In the genomic region with DNA sequence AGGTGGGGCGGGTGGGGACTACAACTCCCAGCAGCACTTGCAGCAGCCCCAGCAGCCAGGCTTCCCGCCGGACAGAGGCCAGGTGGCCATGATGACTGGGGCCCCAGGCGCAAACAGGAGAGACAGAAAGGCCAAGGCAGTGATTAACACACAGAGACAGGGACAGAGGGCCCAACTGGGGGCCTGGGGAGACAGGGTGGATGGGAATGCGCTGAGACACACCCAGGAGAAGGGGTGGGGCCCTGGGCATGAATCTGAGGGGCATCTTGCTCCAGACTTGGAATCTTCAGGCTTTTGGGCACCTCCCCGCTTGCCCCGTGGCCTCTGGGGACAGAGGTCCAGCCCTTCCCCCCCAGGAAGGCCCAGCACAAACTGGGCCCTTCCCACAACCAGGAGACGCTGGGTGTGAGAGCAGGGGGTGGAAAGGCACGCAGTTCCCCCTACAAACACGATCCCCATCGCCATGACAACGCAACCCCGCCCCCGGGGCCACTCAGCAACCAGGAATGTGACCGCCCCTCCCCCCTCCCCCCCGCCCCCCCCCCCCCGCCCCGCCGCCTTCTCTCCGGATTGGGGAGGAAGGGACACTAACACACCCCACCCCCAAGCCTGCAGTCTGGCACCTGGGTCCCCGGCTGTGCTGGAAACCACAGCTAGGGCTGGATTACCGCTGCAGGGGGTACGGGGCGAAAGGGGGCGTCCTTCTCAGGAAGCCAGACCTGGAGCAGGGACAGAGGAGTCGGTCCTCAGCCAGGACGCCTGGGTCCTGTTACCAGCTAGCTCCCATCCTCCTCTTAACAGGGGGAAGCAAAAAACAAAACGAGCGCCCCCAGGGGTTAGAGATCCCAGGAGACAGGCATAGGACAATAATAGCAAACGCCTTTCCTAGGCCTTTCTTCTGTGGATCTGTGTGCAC, we compare ENCODE assay signal across 1 cellular context.
TF ChIP-seq lines count a peak whose summit lies in the region.

No MANE protein-coding gene starts in this region.

TF ChIP-seq in HepG2, 621 proteins besides CTCF, POLR2A, EP300 and RAD21 (continued from another document and continues in another):
- TF ChIP-seq, protein P1, sequence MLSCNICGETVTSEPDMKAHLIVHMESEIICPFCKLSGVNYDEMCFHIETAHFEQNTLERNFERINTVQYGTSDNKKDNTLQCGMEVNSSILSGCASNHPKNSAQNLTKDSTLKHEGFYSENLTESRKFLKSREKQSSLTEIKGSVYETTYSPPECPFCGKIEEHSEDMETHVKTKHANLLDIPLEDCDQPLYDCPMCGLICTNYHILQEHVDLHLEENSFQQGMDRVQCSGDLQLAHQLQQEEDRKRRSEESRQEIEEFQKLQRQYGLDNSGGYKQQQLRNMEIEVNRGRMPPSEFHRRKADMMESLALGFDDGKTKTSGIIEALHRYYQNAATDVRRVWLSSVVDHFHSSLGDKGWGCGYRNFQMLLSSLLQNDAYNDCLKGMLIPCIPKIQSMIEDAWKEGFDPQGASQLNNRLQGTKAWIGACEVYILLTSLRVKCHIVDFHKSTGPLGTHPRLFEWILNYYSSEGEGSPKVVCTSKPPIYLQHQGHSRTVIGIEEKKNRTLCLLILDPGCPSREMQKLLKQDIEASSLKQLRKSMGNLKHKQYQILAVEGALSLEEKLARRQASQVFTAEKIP (CRISPR knock-in tag; IDR thresholded peaks at IDR 0.05; ENCODE audit: borderline replicate concordance): no peak
- TF ChIP-seq NCOA1 (CRISPR knock-in tag; IDR thresholded peaks at IDR 0.05): no peak
- TF ChIP-seq, protein P2, sequence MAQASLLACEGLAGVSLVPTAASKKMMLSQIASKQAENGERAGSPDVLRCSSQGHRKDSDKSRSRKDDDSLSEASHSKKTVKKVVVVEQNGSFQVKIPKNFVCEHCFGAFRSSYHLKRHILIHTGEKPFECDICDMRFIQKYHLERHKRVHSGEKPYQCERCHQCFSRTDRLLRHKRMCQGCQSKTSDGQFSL (CRISPR knock-in tag; IDR thresholded peaks at IDR 0.05): peak; percentile 19; the same call in 1 of the 2 replicates
- TF ChIP-seq ZFAT (CRISPR knock-in tag; conservative IDR thresholded peaks at IDR 0.05): no peak
- 0 out of 2 replicates have a peak, but pooled peaks have one; percentile 45 for TF ChIP-seq ZNF772 (CRISPR knock-in tag; IDR thresholded peaks at IDR 0.05)
- TF ChIP-seq, protein P3, sequence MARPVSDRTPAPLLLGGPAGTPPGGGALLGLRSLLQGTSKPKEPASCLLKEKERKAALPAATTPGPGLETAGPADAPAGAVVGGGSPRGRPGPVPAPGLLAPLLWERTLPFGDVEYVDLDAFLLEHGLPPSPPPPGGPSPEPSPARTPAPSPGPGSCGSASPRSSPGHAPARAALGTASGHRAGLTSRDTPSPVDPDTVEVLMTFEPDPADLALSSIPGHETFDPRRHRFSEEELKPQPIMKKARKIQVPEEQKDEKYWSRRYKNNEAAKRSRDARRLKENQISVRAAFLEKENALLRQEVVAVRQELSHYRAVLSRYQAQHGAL (CRISPR knock-in tag; IDR thresholded peaks at IDR 0.05; ENCODE audit: not compliant biosample characterization): no peak
- peak; percentile 91 for TF ChIP-seq ZFY (CRISPR knock-in tag; IDR thresholded peaks at IDR 0.05)
- TF ChIP-seq, protein P4, sequence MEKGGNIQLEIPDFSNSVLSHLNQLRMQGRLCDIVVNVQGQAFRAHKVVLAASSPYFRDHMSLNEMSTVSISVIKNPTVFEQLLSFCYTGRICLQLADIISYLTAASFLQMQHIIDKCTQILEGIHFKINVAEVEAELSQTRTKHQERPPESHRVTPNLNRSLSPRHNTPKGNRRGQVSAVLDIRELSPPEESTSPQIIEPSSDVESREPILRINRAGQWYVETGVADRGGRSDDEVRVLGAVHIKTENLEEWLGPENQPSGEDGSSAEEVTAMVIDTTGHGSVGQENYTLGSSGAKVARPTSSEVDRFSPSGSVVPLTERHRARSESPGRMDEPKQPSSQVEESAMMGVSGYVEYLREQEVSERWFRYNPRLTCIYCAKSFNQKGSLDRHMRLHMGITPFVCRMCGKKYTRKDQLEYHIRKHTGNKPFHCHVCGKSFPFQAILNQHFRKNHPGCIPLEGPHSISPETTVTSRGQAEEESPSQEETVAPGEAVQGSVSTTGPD (CRISPR knock-in tag; IDR thresholded peaks at IDR 0.05): no peak
- no peak for TF ChIP-seq ERF (CRISPR knock-in tag; IDR thresholded peaks at IDR 0.05)
- TF ChIP-seq, protein P5, sequence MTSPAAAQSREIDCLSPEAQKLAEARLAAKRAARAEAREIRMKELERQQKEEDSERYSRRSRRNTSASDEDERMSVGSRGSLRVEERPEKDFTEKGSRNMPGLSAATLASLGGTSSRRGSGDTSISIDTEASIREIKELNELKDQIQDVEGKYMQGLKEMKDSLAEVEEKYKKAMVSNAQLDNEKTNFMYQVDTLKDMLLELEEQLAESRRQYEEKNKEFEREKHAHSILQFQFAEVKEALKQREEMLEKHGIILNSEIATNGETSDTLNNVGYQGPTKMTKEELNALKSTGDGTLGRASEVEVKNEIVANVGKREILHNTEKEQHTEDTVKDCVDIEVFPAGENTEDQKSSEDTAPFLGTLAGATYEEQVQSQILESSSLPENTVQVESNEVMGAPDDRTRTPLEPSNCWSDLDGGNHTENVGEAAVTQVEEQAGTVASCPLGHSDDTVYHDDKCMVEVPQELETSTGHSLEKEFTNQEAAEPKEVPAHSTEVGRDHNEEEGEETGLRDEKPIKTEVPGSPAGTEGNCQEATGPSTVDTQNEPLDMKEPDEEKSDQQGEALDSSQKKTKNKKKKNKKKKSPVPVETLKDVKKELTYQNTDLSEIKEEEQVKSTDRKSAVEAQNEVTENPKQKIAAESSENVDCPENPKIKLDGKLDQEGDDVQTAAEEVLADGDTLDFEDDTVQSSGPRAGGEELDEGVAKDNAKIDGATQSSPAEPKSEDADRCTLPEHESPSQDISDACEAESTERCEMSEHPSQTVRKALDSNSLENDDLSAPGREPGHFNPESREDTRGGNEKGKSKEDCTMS (CRISPR knock-in tag; conservative IDR thresholded peaks at IDR 0.05): no peak
- TF ChIP-seq ZNF510 (CRISPR knock-in tag; IDR thresholded peaks at IDR 0.05; ENCODE audit: low read depth): no peak
- no peak for TF ChIP-seq MLLT10 (CRISPR knock-in tag; IDR thresholded peaks at IDR 0.05)
- TF ChIP-seq ZNF253 (CRISPR knock-in tag; IDR thresholded peaks at IDR 0.05; ENCODE audit: borderline replicate concordance): no peak
- TF ChIP-seq SRF (IDR thresholded peaks at IDR 0.05; ENCODE audit: low read depth, low read length): no peak
- no peak for TF ChIP-seq TRIM24 (CRISPR knock-in tag; IDR thresholded peaks at IDR 0.05)
- no peak for TF ChIP-seq MEIS1 (CRISPR knock-in tag; IDR thresholded peaks at IDR 0.05; ENCODE audit: borderline replicate concordance)
- TF ChIP-seq HNF4G (IDR thresholded peaks at IDR 0.05; ENCODE audit: borderline replicate concordance, low read depth, low read length): peak; percentile 49; the same call in 1 of the 2 replicates
- TF ChIP-seq HNF4G (CRISPR knock-in tag; IDR thresholded peaks at IDR 0.05; ENCODE audit: borderline replicate concordance, low read depth): no peak
- no peak for TF ChIP-seq CENPT (CRISPR knock-in tag; IDR thresholded peaks at IDR 0.05; ENCODE audit: low read depth)
- TF ChIP-seq, protein P6, sequence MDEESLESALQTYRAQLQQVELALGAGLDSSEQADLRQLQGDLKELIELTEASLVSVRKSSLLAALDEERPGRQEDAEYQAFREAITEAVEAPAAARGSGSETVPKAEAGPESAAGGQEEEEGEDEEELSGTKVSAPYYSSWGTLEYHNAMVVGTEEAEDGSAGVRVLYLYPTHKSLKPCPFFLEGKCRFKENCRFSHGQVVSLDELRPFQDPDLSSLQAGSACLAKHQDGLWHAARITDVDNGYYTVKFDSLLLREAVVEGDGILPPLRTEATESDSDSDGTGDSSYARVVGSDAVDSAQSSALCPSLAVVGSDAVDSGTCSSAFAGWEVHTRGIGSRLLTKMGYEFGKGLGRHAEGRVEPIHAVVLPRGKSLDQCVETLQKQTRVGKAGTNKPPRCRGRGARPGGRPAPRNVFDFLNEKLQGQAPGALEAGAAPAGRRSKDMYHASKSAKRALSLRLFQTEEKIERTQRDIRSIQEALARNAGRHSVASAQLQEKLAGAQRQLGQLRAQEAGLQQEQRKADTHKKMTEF (CRISPR knock-in tag; IDR thresholded peaks at IDR 0.05): peak; percentile 54
- no peak for TF ChIP-seq HNRNPLL (IDR thresholded peaks at IDR 0.05; ENCODE audit: low read depth, low read length, poor library complexity, severe bottlenecking)
- peak; percentile 83; the same call in 1 of the 2 replicates for TF ChIP-seq U2AF2 (IDR thresholded peaks at IDR 0.05; ENCODE audit: low read depth, low read length)
- TF ChIP-seq ZNF660 (CRISPR knock-in tag; IDR thresholded peaks at IDR 0.05; ENCODE audit: borderline replicate concordance, low read depth): no peak
- TF ChIP-seq SMAD9 (CRISPR knock-in tag; IDR thresholded peaks at IDR 0.05): no peak
- TF ChIP-seq, protein P7, sequence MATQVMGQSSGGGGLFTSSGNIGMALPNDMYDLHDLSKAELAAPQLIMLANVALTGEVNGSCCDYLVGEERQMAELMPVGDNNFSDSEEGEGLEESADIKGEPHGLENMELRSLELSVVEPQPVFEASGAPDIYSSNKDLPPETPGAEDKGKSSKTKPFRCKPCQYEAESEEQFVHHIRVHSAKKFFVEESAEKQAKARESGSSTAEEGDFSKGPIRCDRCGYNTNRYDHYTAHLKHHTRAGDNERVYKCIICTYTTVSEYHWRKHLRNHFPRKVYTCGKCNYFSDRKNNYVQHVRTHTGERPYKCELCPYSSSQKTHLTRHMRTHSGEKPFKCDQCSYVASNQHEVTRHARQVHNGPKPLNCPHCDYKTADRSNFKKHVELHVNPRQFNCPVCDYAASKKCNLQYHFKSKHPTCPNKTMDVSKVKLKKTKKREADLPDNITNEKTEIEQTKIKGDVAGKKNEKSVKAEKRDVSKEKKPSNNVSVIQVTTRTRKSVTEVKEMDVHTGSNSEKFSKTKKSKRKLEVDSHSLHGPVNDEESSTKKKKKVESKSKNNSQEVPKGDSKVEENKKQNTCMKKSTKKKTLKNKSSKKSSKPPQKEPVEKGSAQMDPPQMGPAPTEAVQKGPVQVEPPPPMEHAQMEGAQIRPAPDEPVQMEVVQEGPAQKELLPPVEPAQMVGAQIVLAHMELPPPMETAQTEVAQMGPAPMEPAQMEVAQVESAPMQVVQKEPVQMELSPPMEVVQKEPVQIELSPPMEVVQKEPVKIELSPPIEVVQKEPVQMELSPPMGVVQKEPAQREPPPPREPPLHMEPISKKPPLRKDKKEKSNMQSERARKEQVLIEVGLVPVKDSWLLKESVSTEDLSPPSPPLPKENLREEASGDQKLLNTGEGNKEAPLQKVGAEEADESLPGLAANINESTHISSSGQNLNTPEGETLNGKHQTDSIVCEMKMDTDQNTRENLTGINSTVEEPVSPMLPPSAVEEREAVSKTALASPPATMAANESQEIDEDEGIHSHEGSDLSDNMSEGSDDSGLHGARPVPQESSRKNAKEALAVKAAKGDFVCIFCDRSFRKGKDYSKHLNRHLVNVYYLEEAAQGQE (IDR thresholded peaks at IDR 0.05; ENCODE audit: borderline replicate concordance in 1 of 2, low read depth in 1 of 2, low read length in 2 of 2): no peak
- TF ChIP-seq ZNF460 (CRISPR knock-in tag; IDR thresholded peaks at IDR 0.05; ENCODE audit: borderline replicate concordance): no peak
- no peak for TF ChIP-seq ZNF572 (CRISPR knock-in tag; IDR thresholded peaks at IDR 0.05)
- TF ChIP-seq, protein P8, sequence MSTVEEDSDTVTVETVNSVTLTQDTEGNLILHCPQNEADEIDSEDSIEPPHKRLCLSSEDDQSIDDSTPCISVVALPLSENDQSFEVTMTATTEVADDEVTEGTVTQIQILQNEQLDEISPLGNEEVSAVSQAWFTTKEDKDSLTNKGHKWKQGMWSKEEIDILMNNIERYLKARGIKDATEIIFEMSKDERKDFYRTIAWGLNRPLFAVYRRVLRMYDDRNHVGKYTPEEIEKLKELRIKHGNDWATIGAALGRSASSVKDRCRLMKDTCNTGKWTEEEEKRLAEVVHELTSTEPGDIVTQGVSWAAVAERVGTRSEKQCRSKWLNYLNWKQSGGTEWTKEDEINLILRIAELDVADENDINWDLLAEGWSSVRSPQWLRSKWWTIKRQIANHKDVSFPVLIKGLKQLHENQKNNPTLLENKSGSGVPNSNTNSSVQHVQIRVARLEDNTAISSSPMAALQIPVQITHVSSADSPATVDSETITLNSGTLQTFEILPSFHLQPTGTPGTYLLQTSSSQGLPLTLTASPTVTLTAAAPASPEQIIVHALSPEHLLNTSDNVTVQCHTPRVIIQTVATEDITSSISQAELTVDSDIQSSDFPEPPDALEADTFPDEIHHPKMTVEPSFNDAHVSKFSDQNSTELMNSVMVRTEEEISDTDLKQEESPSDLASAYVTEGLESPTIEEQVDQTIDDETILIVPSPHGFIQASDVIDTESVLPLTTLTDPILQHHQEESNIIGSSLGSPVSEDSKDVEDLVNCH (CRISPR knock-in tag; IDR thresholded peaks at IDR 0.05): no peak
- TF ChIP-seq, protein P9, sequence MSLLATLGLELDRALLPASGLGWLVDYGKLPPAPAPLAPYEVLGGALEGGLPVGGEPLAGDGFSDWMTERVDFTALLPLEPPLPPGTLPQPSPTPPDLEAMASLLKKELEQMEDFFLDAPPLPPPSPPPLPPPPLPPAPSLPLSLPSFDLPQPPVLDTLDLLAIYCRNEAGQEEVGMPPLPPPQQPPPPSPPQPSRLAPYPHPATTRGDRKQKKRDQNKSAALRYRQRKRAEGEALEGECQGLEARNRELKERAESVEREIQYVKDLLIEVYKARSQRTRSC (CRISPR knock-in tag; IDR thresholded peaks at IDR 0.05; ENCODE audit: low read depth): 0 out of 2 replicates have a peak, but pooled peaks have one; percentile 25
- no peak for TF ChIP-seq ZNF670 (CRISPR knock-in tag; IDR thresholded peaks at IDR 0.05; ENCODE audit: borderline replicate concordance)
- peak; percentile 58 for TF ChIP-seq SRSF1 (optimal IDR thresholded peaks at IDR 0.05; ENCODE audit: low read depth, low read length)
- TF ChIP-seq, protein P10, sequence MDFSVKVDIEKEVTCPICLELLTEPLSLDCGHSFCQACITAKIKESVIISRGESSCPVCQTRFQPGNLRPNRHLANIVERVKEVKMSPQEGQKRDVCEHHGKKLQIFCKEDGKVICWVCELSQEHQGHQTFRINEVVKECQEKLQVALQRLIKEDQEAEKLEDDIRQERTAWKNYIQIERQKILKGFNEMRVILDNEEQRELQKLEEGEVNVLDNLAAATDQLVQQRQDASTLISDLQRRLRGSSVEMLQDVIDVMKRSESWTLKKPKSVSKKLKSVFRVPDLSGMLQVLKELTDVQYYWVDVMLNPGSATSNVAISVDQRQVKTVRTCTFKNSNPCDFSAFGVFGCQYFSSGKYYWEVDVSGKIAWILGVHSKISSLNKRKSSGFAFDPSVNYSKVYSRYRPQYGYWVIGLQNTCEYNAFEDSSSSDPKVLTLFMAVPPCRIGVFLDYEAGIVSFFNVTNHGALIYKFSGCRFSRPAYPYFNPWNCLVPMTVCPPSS (IDR thresholded peaks at IDR 0.05): no peak
- TF ChIP-seq, protein P11, sequence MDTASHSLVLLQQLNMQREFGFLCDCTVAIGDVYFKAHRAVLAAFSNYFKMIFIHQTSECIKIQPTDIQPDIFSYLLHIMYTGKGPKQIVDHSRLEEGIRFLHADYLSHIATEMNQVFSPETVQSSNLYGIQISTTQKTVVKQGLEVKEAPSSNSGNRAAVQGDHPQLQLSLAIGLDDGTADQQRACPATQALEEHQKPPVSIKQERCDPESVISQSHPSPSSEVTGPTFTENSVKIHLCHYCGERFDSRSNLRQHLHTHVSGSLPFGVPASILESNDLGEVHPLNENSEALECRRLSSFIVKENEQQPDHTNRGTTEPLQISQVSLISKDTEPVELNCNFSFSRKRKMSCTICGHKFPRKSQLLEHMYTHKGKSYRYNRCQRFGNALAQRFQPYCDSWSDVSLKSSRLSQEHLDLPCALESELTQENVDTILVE (CRISPR knock-in tag; IDR thresholded peaks at IDR 0.05): no peak; the same call in 1 of the 2 replicates
- peak; percentile 78; the same call in 1 of the 2 replicates for TF ChIP-seq SIN3A (IDR thresholded peaks at IDR 0.05; ENCODE audit: borderline replicate concordance, low read depth, low read length)
- no peak for TF ChIP-seq SYNCRIP (IDR thresholded peaks at IDR 0.05; ENCODE audit: insufficient read depth, low read depth, low read length)
- TF ChIP-seq PPARG (CRISPR knock-in tag; conservative IDR thresholded peaks at IDR 0.05): no peak; the same call in 1 of the 2 replicates
- no peak for TF ChIP-seq ZNF891 (CRISPR knock-in tag; IDR thresholded peaks at IDR 0.05)
- no peak for TF ChIP-seq ZNF720 (CRISPR knock-in tag; IDR thresholded peaks at IDR 0.05)
